Comparison of ENCODE assay signal across 1 cellular context in the genomic region with DNA sequence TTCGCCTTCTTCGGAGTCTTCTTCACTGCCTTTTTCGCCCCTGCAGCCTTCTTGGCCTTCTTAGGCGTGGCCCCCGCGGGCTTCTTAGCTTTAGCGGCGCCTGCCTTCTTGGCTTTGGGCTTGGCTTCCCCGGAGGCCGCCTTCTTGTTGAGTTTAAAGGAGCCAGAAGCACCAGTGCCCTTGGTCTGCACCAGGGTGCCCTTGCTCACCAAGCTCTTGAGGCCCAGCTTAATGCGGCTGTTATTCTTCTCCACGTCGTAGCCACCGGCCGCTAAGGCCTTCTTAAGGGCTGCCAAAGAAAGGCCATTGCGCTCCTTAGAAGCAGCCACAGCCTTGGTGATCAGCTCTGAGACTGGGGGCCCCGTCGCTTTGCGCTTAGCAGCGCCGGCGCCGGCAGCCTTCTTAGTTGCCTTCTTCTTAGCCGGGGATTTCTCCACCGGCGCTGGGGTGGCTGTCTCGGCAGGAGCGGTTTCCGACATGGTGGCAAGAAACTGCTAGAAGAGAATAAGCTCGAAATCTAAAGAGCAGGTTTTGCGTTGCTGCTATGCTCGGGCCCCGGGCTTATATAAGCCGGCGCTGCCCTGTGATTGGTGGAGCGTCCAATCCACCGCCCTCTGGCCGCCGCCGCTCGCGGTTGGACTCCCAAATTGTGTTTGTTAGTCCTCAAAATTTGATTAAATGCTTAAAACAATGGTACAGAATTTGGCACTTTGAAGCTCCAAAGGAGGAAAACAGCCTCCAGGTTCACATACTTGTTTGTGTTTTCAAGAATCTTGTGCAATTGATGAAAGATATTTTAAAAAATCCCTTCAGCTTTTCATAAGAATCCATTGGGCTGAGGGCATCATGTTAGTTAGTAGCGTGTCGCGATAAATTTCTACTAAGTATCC.
A peak's percentile ranks its signal among the peaks of the same experiment; 100 is the strongest.
TF ChIP-seq lines count a peak whose summit lies in the region.

No MANE protein-coding gene starts in this region.

TF ChIP-seq in WTC11, 78 proteins besides CTCF, POLR2A, EP300 and RAD21 (continued from another document):
- no peak for TF ChIP-seq JAZF1 (CRISPR knock-in tag; IDR thresholded peaks at IDR 0.05)
- TF ChIP-seq ZNF121 (CRISPR knock-in tag; IDR thresholded peaks at IDR 0.05), result no peak
- peak; percentile 31 for TF ChIP-seq RELA (CRISPR knock-in tag; IDR thresholded peaks at IDR 0.05; ENCODE audit: borderline replicate concordance)
- TF ChIP-seq, protein P1, sequence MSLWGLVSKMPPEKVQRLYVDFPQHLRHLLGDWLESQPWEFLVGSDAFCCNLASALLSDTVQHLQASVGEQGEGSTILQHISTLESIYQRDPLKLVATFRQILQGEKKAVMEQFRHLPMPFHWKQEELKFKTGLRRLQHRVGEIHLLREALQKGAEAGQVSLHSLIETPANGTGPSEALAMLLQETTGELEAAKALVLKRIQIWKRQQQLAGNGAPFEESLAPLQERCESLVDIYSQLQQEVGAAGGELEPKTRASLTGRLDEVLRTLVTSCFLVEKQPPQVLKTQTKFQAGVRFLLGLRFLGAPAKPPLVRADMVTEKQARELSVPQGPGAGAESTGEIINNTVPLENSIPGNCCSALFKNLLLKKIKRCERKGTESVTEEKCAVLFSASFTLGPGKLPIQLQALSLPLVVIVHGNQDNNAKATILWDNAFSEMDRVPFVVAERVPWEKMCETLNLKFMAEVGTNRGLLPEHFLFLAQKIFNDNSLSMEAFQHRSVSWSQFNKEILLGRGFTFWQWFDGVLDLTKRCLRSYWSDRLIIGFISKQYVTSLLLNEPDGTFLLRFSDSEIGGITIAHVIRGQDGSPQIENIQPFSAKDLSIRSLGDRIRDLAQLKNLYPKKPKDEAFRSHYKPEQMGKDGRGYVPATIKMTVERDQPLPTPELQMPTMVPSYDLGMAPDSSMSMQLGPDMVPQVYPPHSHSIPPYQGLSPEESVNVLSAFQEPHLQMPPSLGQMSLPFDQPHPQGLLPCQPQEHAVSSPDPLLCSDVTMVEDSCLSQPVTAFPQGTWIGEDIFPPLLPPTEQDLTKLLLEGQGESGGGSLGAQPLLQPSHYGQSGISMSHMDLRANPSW (CRISPR knock-in tag; conservative IDR thresholded peaks at IDR 0.05; ENCODE audit: low read depth), result no peak; the same call in 1 of the 2 replicates
- no peak; the same call in 1 of the 2 replicates for TF ChIP-seq CREB1 (CRISPR knock-in tag; IDR thresholded peaks at IDR 0.05)
- TF ChIP-seq TEAD1 (CRISPR knock-in tag; IDR thresholded peaks at IDR 0.05), result 0 out of 2 replicates have a peak, but pooled peaks have one; percentile 22
- TF ChIP-seq ZNF423 (CRISPR knock-in tag; IDR thresholded peaks at IDR 0.05), result no peak
- no peak for TF ChIP-seq ZNF232 (CRISPR knock-in tag; IDR thresholded peaks at IDR 0.05)
- no peak; the same call in none of the 2 replicates for TF ChIP-seq ZNF671 (CRISPR knock-in tag; IDR thresholded peaks at IDR 0.05)
- peak; percentile 21; the same call in 1 of the 2 replicates for TF ChIP-seq ZNF416 (CRISPR knock-in tag; IDR thresholded peaks at IDR 0.05)
- no peak for TF ChIP-seq GABPB1 (CRISPR knock-in tag; IDR thresholded peaks at IDR 0.05)
